In the genomic region with DNA sequence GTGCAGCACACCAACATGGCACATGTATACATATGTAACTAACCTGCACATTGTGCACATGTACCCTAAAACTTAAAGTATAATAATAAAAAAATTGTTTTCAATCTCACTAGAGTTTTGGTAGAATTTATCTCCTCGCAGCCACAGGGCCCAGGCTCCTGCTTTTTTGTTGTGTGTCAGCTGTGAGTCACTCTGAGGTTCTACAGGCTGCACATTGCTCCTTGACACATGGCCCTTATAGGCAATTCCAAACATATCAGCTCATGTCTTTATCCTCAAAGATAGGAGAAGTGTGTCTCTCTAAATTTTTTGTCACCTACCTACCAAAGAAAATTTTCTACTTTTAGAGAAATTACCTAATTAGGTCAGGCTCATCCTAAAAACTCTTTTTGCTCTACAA, we compare ENCODE assay signal across 19 cellular contexts.
"Had no signal": no experiment of that assay in that cellular context is flagged by ENCODE, and none has a peak within 500 bp of the region (broad histone marks: within the 10 kb centered on the region; RNA-seq: fewer than 3 reads in every experiment).

No MANE protein-coding gene starts in this region.

- H3K36me3 Mint-ChIP-seq: activated CD8-positive, alpha-beta memory T cell treated with anti-CD3 and anti-CD28 coated beads, Interleukin-2, amount 10 ng/mL, durations not matched to agents 7 days and 5 days; activated naive CD8-positive, alpha-beta T cell; stimulated activated effector memory CD8-positive, alpha-beta T cell treated with anti-CD3 and anti-CD28 coated beads, Interleukin-12 subunit alpha, Interleukin-12 subunit beta, amount 100 ng/mL, for 72 hours had no signal

- H3K27me3 ChIP-seq: neutrophil, tibial artery had no signal

- H3K4me3 ChIP-seq: coronary artery, mucosa of descending colon, tibial artery had no signal

- H3K27ac ChIP-seq: coronary artery, neutrophil, tibial artery had no signal

- H3K27ac Mint-ChIP-seq: activated CD8-positive, alpha-beta memory T cell treated with anti-CD3 and anti-CD28 coated beads, Interleukin-2, amount 10 ng/mL, durations not matched to agents 7 days and 5 days; activated naive CD8-positive, alpha-beta T cell; activated T-cell treated with anti-CD3 and anti-CD28 coated beads, Interleukin-2, amount 50 U/mL, for 24 hours; naive thymus-derived CD8-positive, alpha-beta T cell; stimulated activated effector memory CD8-positive, alpha-beta T cell treated with anti-CD3 and anti-CD28 coated beads, Interleukin-12 subunit alpha, Interleukin-12 subunit beta, amount 100 ng/mL, for 72 hours; T-helper 1 cell treated with Interleukin-12 subunit alpha and Interleukin-12 subunit beta and Interleukin-4 antibody, amounts not matched to agents 30 μg/mL and 1 μg/mL, for 36 hours had no signal

- H3K27me3 Mint-ChIP-seq: activated CD8-positive, alpha-beta memory T cell treated with anti-CD3 and anti-CD28 coated beads, Interleukin-2, amount 10 ng/mL, durations not matched to agents 7 days and 5 days; activated naive CD8-positive, alpha-beta T cell; activated T-cell treated with anti-CD3 and anti-CD28 coated beads, Interleukin-2, amount 50 U/mL, for 24 hours; naive thymus-derived CD8-positive, alpha-beta T cell had no signal

- H3K9me3 ChIP-seq: neutrophil had no signal

- DNase-seq: activated CD4-positive, alpha-beta T cell treated with anti-CD3 and anti-CD28 coated beads, Interleukin-2, amount 50 U/mL, for 48 hours; activated CD4-positive, CD25-positive, alpha-beta regulatory T cell treated with anti-CD3 and anti-CD28 coated beads, Interleukin-2, amount 50 U/mL, for 72 hours; activated CD8-positive, alpha-beta memory T cell treated with anti-CD3 and anti-CD28 coated beads, Interleukin-2, amount 10 ng/mL, durations not matched to agents 7 days and 5 days; activated effector memory CD4-positive, alpha-beta T cell treated with anti-CD3 and anti-CD28 coated beads, Interleukin-2, amount 50 U/mL, for 16 hours; activated T-cell treated with anti-CD3 and anti-CD28 coated beads, Interleukin-2, amount 50 U/mL, for 24 hours; anterior cingulate cortex; caudate nucleus; effector CD4-positive, alpha-beta T cell; left colon; mucosa of descending colon; naive thymus-derived CD8-positive, alpha-beta T cell; small intestine; tibial artery had no signal

- ATAC-seq: activated CD8-positive, alpha-beta memory T cell treated with anti-CD3 and anti-CD28 coated beads, Interleukin-2, amount 10 ng/mL, durations not matched to agents 7 days and 5 days; left colon; mucosa of descending colon; naive thymus-derived CD8-positive, alpha-beta T cell; stimulated activated effector memory CD8-positive, alpha-beta T cell treated with anti-CD3 and anti-CD28 coated beads, Interleukin-12 subunit alpha, Interleukin-12 subunit beta, amount 100 ng/mL, for 72 hours had no signal

- H3K4me1 Mint-ChIP-seq: activated CD8-positive, alpha-beta memory T cell treated with anti-CD3 and anti-CD28 coated beads, Interleukin-2, amount 10 ng/mL, durations not matched to agents 7 days and 5 days; naive thymus-derived CD8-positive, alpha-beta T cell; stimulated activated effector memory CD8-positive, alpha-beta T cell treated with anti-CD3 and anti-CD28 coated beads, Interleukin-12 subunit alpha, Interleukin-12 subunit beta, amount 100 ng/mL, for 72 hours had no signal

- FAIRE-seq: endothelial cell of umbilical vein, small intestine had no signal

- H3K4me1 ChIP-seq: tibial artery had no signal

- H3K36me3 ChIP-seq: neutrophil, tibial artery had no signal

- H3K4me3 Mint-ChIP-seq: activated CD8-positive, alpha-beta memory T cell treated with anti-CD3 and anti-CD28 coated beads, Interleukin-2, amount 10 ng/mL, durations not matched to agents 7 days and 5 days; activated naive CD8-positive, alpha-beta T cell; activated T-cell treated with anti-CD3 and anti-CD28 coated beads, Interleukin-2, amount 50 U/mL, for 24 hours; naive thymus-derived CD8-positive, alpha-beta T cell; stimulated activated effector memory CD8-positive, alpha-beta T cell treated with anti-CD3 and anti-CD28 coated beads, Interleukin-12 subunit alpha, Interleukin-12 subunit beta, amount 100 ng/mL, for 72 hours; T-helper 1 cell treated with Interleukin-12 subunit alpha and Interleukin-12 subunit beta and Interleukin-4 antibody, amounts not matched to agents 30 μg/mL and 1 μg/mL, for 36 hours had no signal
